1 cellular context compared by ENCODE assay signal in the genomic region with DNA sequence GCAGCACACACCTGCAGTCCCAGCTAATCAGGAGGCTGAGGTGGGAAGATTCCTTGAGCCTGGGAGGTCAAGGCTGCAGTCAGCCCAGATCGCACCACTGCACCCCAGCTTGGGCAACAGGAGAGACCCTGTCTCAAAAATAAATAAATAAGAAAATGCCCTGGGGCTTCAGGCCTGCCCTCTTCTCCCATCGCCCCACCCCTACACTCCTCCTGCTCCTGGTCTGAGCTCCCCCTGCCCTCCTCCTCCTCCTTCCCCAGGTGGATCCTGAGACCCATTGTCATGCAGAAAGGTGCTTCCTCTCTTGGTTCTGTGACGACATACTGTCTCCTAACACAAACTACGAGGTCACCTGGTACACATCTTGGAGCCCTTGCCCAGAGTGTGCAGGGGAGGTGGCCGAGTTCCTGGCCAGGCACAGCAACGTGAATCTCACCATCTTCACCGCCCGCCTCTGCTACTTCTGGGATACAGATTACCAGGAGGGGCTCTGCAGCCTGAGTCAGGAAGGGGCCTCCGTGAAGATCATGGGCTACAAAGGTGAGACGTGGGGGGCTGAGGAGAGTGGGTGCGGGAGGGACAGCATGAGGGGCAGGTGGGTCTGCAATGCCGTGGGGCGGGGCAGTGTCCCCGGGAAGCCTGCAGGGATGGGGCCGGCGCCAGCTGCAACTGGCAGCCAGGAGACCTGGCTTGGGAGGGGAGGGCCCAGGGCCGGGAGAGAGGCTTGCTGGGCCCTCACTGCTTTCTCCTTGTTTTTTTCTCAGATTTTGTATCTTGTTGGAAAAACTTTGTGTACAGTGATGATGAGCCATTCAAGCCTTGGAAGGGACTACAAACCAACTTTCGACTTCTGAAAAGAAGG.
TF ChIP-seq lines count a peak whose summit lies in the region.
"Not testable (repeated sequence)": the region's sequence is repeated elsewhere in the genome, so short reads cannot be mapped to it uniquely, and the experiment has no call there.

No MANE protein-coding gene starts in this region.

TF ChIP-seq in HepG2, 621 proteins besides CTCF, POLR2A, EP300 and RAD21:
- TF ChIP-seq CREB1 (IDR thresholded peaks at IDR 0.05) = 0 out of 2 replicates have a peak, but pooled peaks have one; percentile 6
- not testable (repeated sequence) for TF ChIP-seq CREB1 (CRISPR knock-in tag; IDR thresholded peaks at IDR 0.05)
